1 cellular context compared by ENCODE assay signal in genomic region chr4:114606240-114606639, GRCh38.
TF ChIP-seq lines count a peak whose summit lies in the region.

No MANE protein-coding gene starts in this region.

TF ChIP-seq in H1, 55 proteins besides CTCF, POLR2A, EP300 and RAD21 (continued from another document):
- TF ChIP-seq ATF2 (IDR thresholded peaks at IDR 0.05; ENCODE audit: low read length) = peak; percentile 84; the same call in 1 of the 2 replicates
- no peak for TF ChIP-seq JUND (IDR thresholded peaks at IDR 0.05; ENCODE audit: low read length)
- no peak for TF ChIP-seq EZH2 (IDR thresholded peaks at IDR 0.05; ENCODE audit: low read depth, low read length, severe bottlenecking)
- TF ChIP-seq SUZ12 (IDR thresholded peaks at IDR 0.05; ENCODE audit: low read length) = no peak
- no peak for TF ChIP-seq TBP (IDR thresholded peaks at IDR 0.05; ENCODE audit: low read depth, low read length)
- TF ChIP-seq KDM1A (IDR thresholded peaks at IDR 0.05; ENCODE audit: borderline replicate concordance, low read length) = peak; percentile 80; the same call in 1 of the 2 replicates
- no peak for TF ChIP-seq PHF8 (conservative IDR thresholded peaks at IDR 0.05; ENCODE audit: low read depth, low read length)
- no peak for TF ChIP-seq GABPA (IDR thresholded peaks at IDR 0.05; ENCODE audit: borderline replicate concordance, insufficient read depth, low read length)
- no peak for TF ChIP-seq ASH2L (IDR thresholded peaks at IDR 0.05; ENCODE audit: low read length)
- TF ChIP-seq CHD7 (IDR thresholded peaks at IDR 0.05; ENCODE audit: insufficient replicate concordance, low read length) = peak; percentile 61
- TF ChIP-seq EGR1 (IDR thresholded peaks at IDR 0.05; ENCODE audit: borderline replicate concordance, low read depth, low read length) = no peak
- TF ChIP-seq BRCA1 (IDR thresholded peaks at IDR 0.05; ENCODE audit: low read depth, low read length) = no peak
- no peak for TF ChIP-seq KDM4A (IDR thresholded peaks at IDR 0.05; ENCODE audit: low read depth, low read length, severe bottlenecking)
